8 cellular contexts compared by ENCODE assay signal in genomic region chr13:75481176-75482069, GRCh38. TPM values are rescaled to one million over a fixed set of nuclear protein-coding genes. Genes with fewer than 3 reads are reported as not detected.
DNase-seq lines count a peak whose midpoint lies in the region; ATAC-seq and TF ChIP-seq lines count a peak whose summit lies in the region.

No MANE protein-coding gene starts in this region.

- H3K36me3 Mint-ChIP-seq in activated T-cell treated with anti-CD3 and anti-CD28 coated beads, Interleukin-2, amount 50 U/mL, for 24 hours (ENCODE audit: low read depth), result peaks cover 9% of the 10 kb centered on the region

- H3K4ac ChIP-seq in neuronal stem cell (ENCODE audit: low read length), result peak overlapping the region; percentile 23

- ATAC-seq in HG02678 (IDR thresholded peaks at IDR 0.05; ENCODE audit: unreplicated experiment), result peak; percentile 27

- H3K9ac ChIP-seq in neuronal stem cell (ENCODE audit: low read depth, low read length, poor library complexity), result peak overlapping the region; percentile 93

- DNase-seq in SHP77 (lab: John Stamatoyannopoulos, UW), result peak; percentile 38 to 50
- no peak for DNase-seq in SHP77 treated with DMSO at 0.1 percent for 48 hours (lab: John Stamatoyannopoulos, UW)
- DNase-seq in NCI-H146 treated with DMSO at 0.1 percent for 48 hours (lab: John Stamatoyannopoulos, UW; ENCODE audit: unreplicated experiment), result peak; percentile 52
- peak; percentile 69 for DNase-seq in activated T-cell treated with anti-CD3 and anti-CD28 coated beads, Interleukin-2, amount 50 U/mL, for 24 hours
- peak; percentile 36 to 73 for DNase-seq in foreskin fibroblast
- DNase-seq in neuronal stem cell (ENCODE audit: low spot score), result peak; percentile 51
- DNase-seq in NCI-H2029 treated with DMSO at 0.1 percent for 48 hours (lab: John Stamatoyannopoulos, UW), result no peak

- H2AFZ ChIP-seq in neuronal stem cell (ENCODE audit: low read length), result peak overlapping the region; percentile 98

- no peak overlapping the region for H4K8ac ChIP-seq in neuronal stem cell (ENCODE audit: low read depth, low read length)

- no peaks in the 10 kb centered on the region for H3K9me3 ChIP-seq in neuronal stem cell (replicated peaks in 1 of 2; ENCODE audit: control insufficient read depth in 2 of 2, insufficient read depth in 1 of 2, low read depth in 1 of 2, low read length in 2 of 2)

- TF ChIP-seq CTCF in foreskin fibroblast (IDR thresholded peaks at IDR 0.05; ENCODE audit: low read depth, low read length), result no peak

- H3K14ac ChIP-seq in neuronal stem cell (ENCODE audit: low read length), result peak overlapping the region; percentile 56

- H3K27me3 Mint-ChIP-seq in activated T-cell treated with anti-CD3 and anti-CD28 coated beads, Interleukin-2, amount 50 U/mL, for 24 hours, result peaks cover 80% of the 10 kb centered on the region

- H3K18ac ChIP-seq in neuronal stem cell (ENCODE audit: low read length), result peak overlapping the region; percentile 96

- H4K91ac ChIP-seq in neuronal stem cell (ENCODE audit: low read depth, low read length, poor library complexity), result no peak overlapping the region

- no peaks in the 10 kb centered on the region for H3K9me3 Mint-ChIP-seq in activated T-cell treated with anti-CD3 and anti-CD28 coated beads, Interleukin-2, amount 50 U/mL, for 24 hours

- peak overlapping the region; percentile 81 for H2AK5ac ChIP-seq in neuronal stem cell (ENCODE audit: low read depth, low read length)

- H3K4me2 ChIP-seq in neuronal stem cell (ENCODE audit: insufficient read depth, low read length, poor library complexity, severe bottlenecking), result peak overlapping the region; percentile 86

- peak overlapping the region; percentile 96 for H2BK15ac ChIP-seq in neuronal stem cell (ENCODE audit: low read length)

- no peak overlapping the region for H2BK12ac ChIP-seq in neuronal stem cell (ENCODE audit: low read length)

- H3K79me1 ChIP-seq in neuronal stem cell (ENCODE audit: low read depth, low read length), result peaks cover 1% of the 10 kb centered on the region

- peaks cover 33% of the 10 kb centered on the region for H3K4me1 Mint-ChIP-seq in activated T-cell treated with anti-CD3 and anti-CD28 coated beads, Interleukin-2, amount 50 U/mL, for 24 hours (ENCODE audit: low read depth)

- peak overlapping the region; percentile 86 for H3K4me3 Mint-ChIP-seq in activated T-cell treated with anti-CD3 and anti-CD28 coated beads, Interleukin-2, amount 50 U/mL, for 24 hours

- no peaks in the 10 kb centered on the region for H3K27me3 ChIP-seq in neuronal stem cell (ENCODE audit: control insufficient read depth in 3 of 3, insufficient read depth in 3 of 3, low read depth in 1 of 3, low read length in 3 of 3)

- H3K4me3 ChIP-seq in foreskin fibroblast (ENCODE audit: low read depth in 1 of 2, low read length in 2 of 2), result peak overlapping the region; percentile 70 to 81
- H3K4me3 ChIP-seq in neuronal stem cell (ENCODE audit: low read length in 2 of 2), result peak overlapping the region; percentile 77 to 99

- no peak overlapping the region for H3K27ac Mint-ChIP-seq in activated T-cell treated with anti-CD3 and anti-CD28 coated beads, Interleukin-2, amount 50 U/mL, for 24 hours

- peak overlapping the region; percentile 53 for H2BK5ac ChIP-seq in neuronal stem cell (ENCODE audit: low read length)

- H3K4me1 ChIP-seq in neuronal stem cell (ENCODE audit: control insufficient read depth in 2 of 2, insufficient read depth in 1 of 2, low read depth in 1 of 2, low read length in 2 of 2), result peaks cover 4 to 5% of the 10 kb centered on the region in 2 donors

- H2BK120ac ChIP-seq in neuronal stem cell (ENCODE audit: low read depth, low read length), result no peak overlapping the region

- no peaks in the 10 kb centered on the region for H3K36me3 ChIP-seq in neuronal stem cell (replicated peaks in 1 of 2; ENCODE audit: control insufficient read depth in 2 of 2, insufficient read depth in 2 of 2, low read length in 2 of 2)

- peak overlapping the region; percentile 86 for H3K27ac ChIP-seq in neuronal stem cell (replicated peaks; ENCODE audit: low read length)

- H3K23ac ChIP-seq in neuronal stem cell (ENCODE audit: low read depth, low read length, poor library complexity), result peak overlapping the region; percentile 85

- WGBS in neuronal stem cell (ENCODE audit: extremely low coverage in 2 of 2, insufficient read length in 2 of 2, insufficient replicate concordance in 1 of 2), 2 donors, result no CpG with 5 or more reads among the region's 100 CpGs

RNA-seq across cellular contexts. Expression of gene TBC1D4, which starts 0.5 kb away (rescaled TPM):
- polyA plus RNA-seq in neuronal stem cell (2013, experiment 1 of 2), result 10.0 TPM
- 11.9 TPM for polyA plus RNA-seq in neuronal stem cell (2013, experiment 2 of 2)

RNA-seq across cellular contexts. Expression of gene COMMD6, which starts 56.2 kb away (rescaled TPM):
- 382 TPM for polyA plus RNA-seq in neuronal stem cell (2013, experiment 1 of 2)
- 387 TPM for polyA plus RNA-seq in neuronal stem cell (2013, experiment 2 of 2)

Comparison
In these comparisons a context has a peak if more than half of its experiments do, and no peak if none do; other contexts are left out.
1. DNase-seq: peak in SHP77 (2 of 2), NCI-H146 treated with DMSO at 0.1 percent for 48 hours (single experiment), activated T-cell treated with anti-CD3 and anti-CD28 coated beads, Interleukin-2, amount 50 U/mL, for 24 hours (single experiment), foreskin fibroblast (2 of 2) and neuronal stem cell (single experiment); none in SHP77 treated with DMSO at 0.1 percent for 48 hours (single experiment) and NCI-H2029 treated with DMSO at 0.1 percent for 48 hours (single experiment).